In genomic region chr16:4212207-4212933, GRCh38 we compare ENCODE assay signal across 18 cellular contexts. TPM values are rescaled to one million over a fixed set of nuclear protein-coding genes. Genes with fewer than 3 reads are reported as not detected.
A peak's percentile ranks its signal among the peaks of the same experiment; 100 is the strongest.
DNase-seq lines count a peak whose midpoint lies in the region; ATAC-seq and TF ChIP-seq lines count a peak whose summit lies in the region.
"Had no signal": no experiment of that assay in that cellular context is flagged by ENCODE, and none has a peak within 500 bp of the region (broad histone marks: within the 10 kb centered on the region; RNA-seq: fewer than 3 reads in every experiment).

No MANE protein-coding gene starts in this region.

- H3K4me3 ChIP-seq in Peyer's patch = no peak overlapping the region
- H3K4me3 ChIP-seq in esophagus muscularis mucosa = no peak overlapping the region
- no peak overlapping the region for H3K4me3 ChIP-seq in tibial nerve
- no peak overlapping the region for H3K4me3 ChIP-seq in foreskin fibroblast (ENCODE audit: low read depth in 1 of 2, low read length in 2 of 2)
- H3K4me3 ChIP-seq in CD8-positive, alpha-beta memory T cell (ENCODE audit: low read length) = no peak overlapping the region
- H3K4me3 ChIP-seq: left lung, sigmoid colon had no signal

- CTCF ChIA-PET in CD8-positive, alpha-beta memory T cell (lab: Charles Lee) = interaction anchor here (1.3 kb wide), 1 partner anchor 13 kb away, joined by 5 read pairs; no protein-coding TSS in a partner anchor

- H3K36me3 Mint-ChIP-seq in osteocyte (ENCODE audit: unreplicated experiment) = no peaks in the 10 kb centered on the region
- no peaks in the 10 kb centered on the region for H3K36me3 Mint-ChIP-seq in CD8-positive, alpha-beta memory T cell
- H3K36me3 Mint-ChIP-seq: naive thymus-derived CD8-positive, alpha-beta T cell; T-cell had no signal

- no peak overlapping the region for H3K27ac Mint-ChIP-seq in osteocyte (ENCODE audit: unreplicated experiment)
- peak overlapping the region in 1 of 8 donors; percentile 84 for H3K27ac Mint-ChIP-seq in CD8-positive, alpha-beta memory T cell
- H3K27ac Mint-ChIP-seq: naive thymus-derived CD8-positive, alpha-beta T cell; T-cell had no signal

- no peaks in the 10 kb centered on the region for H3K9me3 Mint-ChIP-seq in osteocyte (ENCODE audit: unreplicated experiment)
- no peaks in the 10 kb centered on the region for H3K9me3 Mint-ChIP-seq in CD8-positive, alpha-beta memory T cell
- H3K9me3 Mint-ChIP-seq: naive thymus-derived CD8-positive, alpha-beta T cell; T-cell had no signal

- no peak for TF ChIP-seq CTCF in Peyer's patch (IDR thresholded peaks at IDR 0.05)
- no peak for TF ChIP-seq CTCF in esophagus muscularis mucosa (IDR thresholded peaks at IDR 0.05)
- no peak for TF ChIP-seq CTCF in tibial nerve (IDR thresholded peaks at IDR 0.05)
- TF ChIP-seq CTCF in omental fat pad (IDR thresholded peaks at IDR 0.05) = no peak
- TF ChIP-seq CTCF in osteocyte (IDR thresholded peaks at IDR 0.05) = no peak
- no peak for TF ChIP-seq CTCF in foreskin fibroblast (IDR thresholded peaks at IDR 0.05; ENCODE audit: low read depth, low read length)

- POLR2A ChIA-PET in CD8-positive, alpha-beta memory T cell (lab: Charles Lee) = no interaction called here

- H3K4me3 Mint-ChIP-seq in osteocyte (ENCODE audit: unreplicated experiment) = no peak overlapping the region
- H3K4me3 Mint-ChIP-seq in CD8-positive, alpha-beta memory T cell = no peak overlapping the region
- H3K4me3 Mint-ChIP-seq: naive thymus-derived CD8-positive, alpha-beta T cell; T-cell had no signal

- H3K36me3 ChIP-seq in Peyer's patch (no peaks in the 10 kb centered on the region), esophagus muscularis mucosa (peaks cover 0 to 7% (median 0%) of the 10 kb centered on the region in 4 donors), tibial nerve (no peaks in the 10 kb centered on the region)
- no peaks in the 10 kb centered on the region for H3K36me3 ChIP-seq in CD8-positive, alpha-beta memory T cell (ENCODE audit: insufficient read depth, low read length)
- H3K36me3 ChIP-seq: left lung, sigmoid colon had no signal

- H3K4me1 Mint-ChIP-seq in osteocyte (ENCODE audit: unreplicated experiment) = peaks cover 13% of the 10 kb centered on the region
- H3K4me1 Mint-ChIP-seq in CD8-positive, alpha-beta memory T cell = peaks cover 0 to 7% (median 2%) of the 10 kb centered on the region in 3 donors

- TF ChIP-seq EP300 in esophagus muscularis mucosa (IDR thresholded peaks at IDR 0.05) (no peak), tibial nerve (IDR thresholded peaks at IDR 0.05) (peak; percentile 7 to 19)

- TF ChIP-seq POLR2A in Peyer's patch (IDR thresholded peaks at IDR 0.05) = no peak
- TF ChIP-seq POLR2A in esophagus muscularis mucosa (IDR thresholded peaks at IDR 0.05; ENCODE audit: low read depth) = no peak
- TF ChIP-seq POLR2A in tibial nerve (IDR thresholded peaks at IDR 0.05) = no peak

- H3K27me3 Mint-ChIP-seq in osteocyte (ENCODE audit: unreplicated experiment) = no peaks in the 10 kb centered on the region
- H3K27me3 Mint-ChIP-seq in CD8-positive, alpha-beta memory T cell = peaks cover 8 to 21% of the 10 kb centered on the region in 2 donors

- H3K27ac ChIP-seq in Peyer's patch = peak overlapping the region in 3 of 4 donors; percentile 74 to 88 (median 83)
- peak overlapping the region; percentile 20 to 59 (median 46) for H3K27ac ChIP-seq in esophagus muscularis mucosa (replicated peaks in 1 of 4)
- H3K27ac ChIP-seq in tibial nerve = peak overlapping the region in 2 of 4 donors; percentile 45 to 64
- no peak overlapping the region for H3K27ac ChIP-seq in CD8-positive, alpha-beta memory T cell (ENCODE audit: low read depth, low read length)
- H3K27ac ChIP-seq: left lung had no signal

- 90% methylated on average over 10 of the region's 11 CpGs for WGBS in esophagus muscularis mucosa
- 77 to 80% methylated on average over 10 to 11 of the region's 11 CpGs for WGBS in tibial nerve, 2 donors

- H3K4me1 ChIP-seq in Peyer's patch = peaks cover 0 to 8% (median 0%) of the 10 kb centered on the region in 4 donors
- H3K4me1 ChIP-seq in esophagus muscularis mucosa = peaks cover 22 to 56% (median 31%) of the 10 kb centered on the region in 4 donors
- no peaks in the 10 kb centered on the region for H3K4me1 ChIP-seq in tibial nerve
- H3K4me1 ChIP-seq in CD8-positive, alpha-beta memory T cell (ENCODE audit: insufficient read depth, low read length) = peaks cover 1% of the 10 kb centered on the region

- no peak for DNase-seq in Peyer's patch
- no peak for DNase-seq in esophagus muscularis mucosa (ENCODE audit: extremely low spot score)
- DNase-seq in myocyte (ENCODE audit: low read depth) = peak; percentile 63
- DNase-seq in tibial nerve (ENCODE audit: low spot score in 2 of 2) = no peak
- DNase-seq in omental fat pad (ENCODE audit: low spot score) = no peak
- no peak for DNase-seq in osteocyte (ENCODE audit: extremely low spot score, unreplicated experiment)
- no peak for DNase-seq in foreskin fibroblast
- no peak for DNase-seq in CD8-positive, alpha-beta memory T cell
- DNase-seq: Kasumi-1; left lung; naive thymus-derived CD8-positive, alpha-beta T cell; NCI-H1436 treated with DMSO at 0.1 percent for 48 hours; NCI-H446 treated with DMSO at 0.1 percent for 48 hours; sigmoid colon; stimulated activated naive CD4-positive, alpha-beta T cell; T-cell had no signal

- no peaks in the 10 kb centered on the region for H3K9me3 ChIP-seq in Peyer's patch
- H3K9me3 ChIP-seq in esophagus muscularis mucosa = no peaks in the 10 kb centered on the region
- no peaks in the 10 kb centered on the region for H3K9me3 ChIP-seq in tibial nerve
- no peaks in the 10 kb centered on the region for H3K9me3 ChIP-seq in CD8-positive, alpha-beta memory T cell (ENCODE audit: low read length)
- H3K9me3 ChIP-seq: left lung, sigmoid colon had no signal

- H3K27me3 ChIP-seq in Peyer's patch = no peaks in the 10 kb centered on the region
- no peaks in the 10 kb centered on the region for H3K27me3 ChIP-seq in esophagus muscularis mucosa
- H3K27me3 ChIP-seq in tibial nerve = no peaks in the 10 kb centered on the region
- no peaks in the 10 kb centered on the region for H3K27me3 ChIP-seq in CD8-positive, alpha-beta memory T cell (ENCODE audit: insufficient read depth, low read length, poor library complexity, severe bottlenecking)
- H3K27me3 ChIP-seq: left lung, sigmoid colon had no signal

- ATAC-seq in omental fat pad (ENCODE audit: low FRiP score) = no peak
- ATAC-seq: naive thymus-derived CD8-positive, alpha-beta T cell; T-cell had no signal

- intact Hi-C loops in esophagus muscularis mucosa (cut with DNase I) = no loop called here

RNA-seq across cellular contexts. Expression of gene SRL, which starts 29.5 kb away (rescaled TPM):
- total RNA-seq in Peyer's patch = 1 to 10 TPM in 1 of 4 donors, under 1 TPM in 3; 0.35 to 1.7 (median 0.63) TPM
- total RNA-seq in esophagus muscularis mucosa = 1 to 10 TPM in 3 of 4 donors, under 1 TPM in 1; 0.83 to 2.2 (median 1.5) TPM
- total RNA-seq in myocyte = 1.9 and 2.7 TPM in 2 replicates
- 0.44 TPM for polyA plus RNA-seq in myocyte (2012)
- total RNA-seq in tibial nerve = 1 to 10 TPM in 3 of 4 donors, under 1 TPM in 1; 0.84 to 3.6 (median 1.5) TPM
- total RNA-seq in omental fat pad = 1 to 10 TPM in 3 of 4 donors, under 1 TPM in 1; 0.84 to 4.4 (median 1.9) TPM
- total RNA-seq in osteocyte = not detected in 2 replicates
- total RNA-seq in CD8-positive, alpha-beta memory T cell = not detected
- not detected for polyA plus RNA-seq in CD8-positive, alpha-beta memory T cell
- total RNA-seq: naive thymus-derived CD8-positive, alpha-beta T cell; OCI-LY7 had no signal
- polyA plus RNA-seq: BJ; naive thymus-derived CD8-positive, alpha-beta T cell had no signal
